Comparison of ENCODE assay signal across 13 cellular contexts in genomic region chr15:99438222-99438592, GRCh38.
DNase-seq lines count a peak whose midpoint lies in the region; ATAC-seq and TF ChIP-seq lines count a peak whose summit lies in the region.
"Had no signal": no experiment of that assay in that cellular context is flagged by ENCODE, and none has a peak within 500 bp of the region (broad histone marks: within the 10 kb centered on the region; RNA-seq: fewer than 3 reads in every experiment).

No MANE protein-coding gene starts in this region.

- H3K27ac ChIP-seq in esophagus muscularis mucosa (replicated peaks in 1 of 4) (peak overlapping the region; percentile 49 to 72 (median 60)), tibial artery (peak overlapping the region; percentile 52 to 70)

- H3K27me3 ChIP-seq in esophagus muscularis mucosa (no peaks in the 10 kb centered on the region), tibial artery (no peaks in the 10 kb centered on the region)

- H3K4me3 ChIP-seq in esophagus muscularis mucosa = no peak overlapping the region
- H3K4me3 ChIP-seq in tibial artery = no peak overlapping the region
- H3K4me3 ChIP-seq: mucosa of descending colon had no signal

- H3K4me1 ChIP-seq in esophagus muscularis mucosa = peaks cover 74 to 87% (median 83%) of the 10 kb centered on the region in 4 donors
- peaks cover 4 to 71% (median 52%) of the 10 kb centered on the region in 4 donors for H3K4me1 ChIP-seq in tibial artery

- H3K9me3 Mint-ChIP-seq in osteocyte (ENCODE audit: unreplicated experiment) = no peaks in the 10 kb centered on the region

- no peak for ATAC-seq in GM21528 (IDR thresholded peaks at IDR 0.05; ENCODE audit: low FRiP score, unreplicated experiment)
- ATAC-seq: mucosa of descending colon had no signal

- TF ChIP-seq POLR2A in esophagus muscularis mucosa (IDR thresholded peaks at IDR 0.05; ENCODE audit: low read depth) = no peak

- peak overlapping the region; percentile 97 for H3K27ac Mint-ChIP-seq in osteocyte (ENCODE audit: unreplicated experiment)

- DNase-seq in activated CD8-positive, alpha-beta memory T cell treated with anti-CD3 and anti-CD28 coated beads for 24 hours = peak; percentile 59
- DNase-seq in activated CD8-positive, alpha-beta memory T cell treated with anti-CD3 and anti-CD28 coated beads, Interleukin-2, amount 50 U/mL, for 4 hours = no peak
- DNase-seq in esophagus muscularis mucosa (ENCODE audit: extremely low spot score) = no peak
- peak; percentile 80 for DNase-seq in osteocyte (ENCODE audit: extremely low spot score, unreplicated experiment)
- DNase-seq in tibial artery = no peak
- no peak for DNase-seq in iPS-NIHi7 (ENCODE audit: extremely low spot score)
- DNase-seq in DMS79 (lab: John Stamatoyannopoulos, UW) = no peak
- DNase-seq: DMS79 treated with DMSO at 0.1 percent for 48 hours, hippocampal formation, NCI-H2171, SW 1271 had no signal

- no peaks in the 10 kb centered on the region for H3K36me3 Mint-ChIP-seq in osteocyte (ENCODE audit: unreplicated experiment)

- 84% methylated on average over 11 of the region's 11 CpGs for WGBS in esophagus muscularis mucosa

- no peak for TF ChIP-seq CTCF in esophagus muscularis mucosa (IDR thresholded peaks at IDR 0.05)
- no peak for TF ChIP-seq CTCF in osteocyte (IDR thresholded peaks at IDR 0.05)
- TF ChIP-seq CTCF in tibial artery (IDR thresholded peaks at IDR 0.05) = no peak

- no peak for TF ChIP-seq EP300 in esophagus muscularis mucosa (IDR thresholded peaks at IDR 0.05)

- no peaks in the 10 kb centered on the region for H3K9me3 ChIP-seq in esophagus muscularis mucosa
- H3K9me3 ChIP-seq in tibial artery = no peaks in the 10 kb centered on the region
- H3K9me3 ChIP-seq: mucosa of descending colon had no signal

- H3K4me3 Mint-ChIP-seq in osteocyte (ENCODE audit: unreplicated experiment) = no peak overlapping the region

- H3K36me3 ChIP-seq in esophagus muscularis mucosa (no peaks in the 10 kb centered on the region), tibial artery (no peaks in the 10 kb centered on the region)

- H3K27me3 Mint-ChIP-seq in osteocyte (ENCODE audit: unreplicated experiment) = no peaks in the 10 kb centered on the region

- peaks cover 76% of the 10 kb centered on the region for H3K4me1 Mint-ChIP-seq in osteocyte (ENCODE audit: unreplicated experiment)

- intact Hi-C loops in esophagus muscularis mucosa (cut with DNase I) (no loop called here), tibial artery (cut with DNase I; ENCODE audit: low total_unique reads) (loop anchor here (10.0 kb wide), 1 partner anchor 127 kb away; the partner anchor contains the start of gene MEF2A)

Comparison
In these comparisons a context has a peak if more than half of its experiments do, and no peak if none do; other contexts are left out.
1. DNase-seq: peak in activated CD8-positive, alpha-beta memory T cell treated with anti-CD3 and anti-CD28 coated beads for 24 hours (single experiment) and osteocyte (single experiment); none in activated CD8-positive, alpha-beta memory T cell treated with anti-CD3 and anti-CD28 coated beads, Interleukin-2, amount 50 U/mL, for 4 hours (single experiment), esophagus muscularis mucosa (single experiment), tibial artery (0 of 2), iPS-NIHi7 (single experiment) and DMS79 (single experiment).